ENCODE assay signal across 12 cellular contexts in genomic region chr20:46349742-46350056, GRCh38. TPM values are rescaled to one million over a fixed set of nuclear protein-coding genes. Genes with fewer than 3 reads are reported as not detected.
A peak's percentile ranks its signal among the peaks of the same experiment; 100 is the strongest.
DNase-seq lines count a peak whose midpoint lies in the region; ATAC-seq and TF ChIP-seq lines count a peak whose summit lies in the region.
"Had no signal": no experiment of that assay in that cellular context is flagged by ENCODE, and none has a peak within 500 bp of the region (broad histone marks: within the 10 kb centered on the region; RNA-seq: fewer than 3 reads in every experiment).

No MANE protein-coding gene starts in this region.

- H3K27me3 ChIP-seq in left ventricle myocardium inferior (ENCODE audit: low read depth) (no peaks in the 10 kb centered on the region), layer of hippocampus (ENCODE audit: control insufficient read depth, insufficient read depth, low read length) (no peaks in the 10 kb centered on the region)
- H3K27me3 ChIP-seq: tibial artery had no signal

- H3K27ac ChIP-seq in left ventricle myocardium inferior (replicated peaks) (no peak overlapping the region), RWPE1 (peak overlapping the region; percentile 56), layer of hippocampus (ENCODE audit: low read depth, low read length) (peak overlapping the region; percentile 66)
- H3K27ac ChIP-seq: tibial artery had no signal

- CTCF ChIA-PET in RWPE1 (lab: Yijun Ruan, JAX) = interaction anchor here (0.6 to 5.0 kb wide), 21 partner anchors 10 to 1084 kb away, joined by 3 to 93 read pairs (median 6); partner anchors contain the start of gene CDH22

- H3K4me3 ChIP-seq in left ventricle myocardium inferior = no peak overlapping the region
- H3K4me3 ChIP-seq: tibial artery had no signal

- no peak for TF ChIP-seq POLR2A in erythroblast (IDR thresholded peaks at IDR 0.05; ENCODE audit: low read length)

- intact Hi-C loops in Right ventricle myocardium inferior (cut with DNase I) = loop anchor here (2.0 to 5.0 kb wide), 2 partner anchors 217 to 327 kb away; no protein-coding TSS in a partner anchor
- intact Hi-C loops in left ventricle myocardium inferior (cut with micrococcal nuclease) = loop anchor here (5.0 to 10.0 kb wide), 2 partner anchors 215 to 327 kb away; no protein-coding TSS in a partner anchor

- POLR2A ChIA-PET in RWPE1 (lab: Yijun Ruan, JAX; ENCODE audit: low non-redundant PET) = no interaction called here

- DNase-seq in Right ventricle myocardium inferior (ENCODE audit: missing footprints) (peak; percentile 16), left ventricle myocardium inferior (no peak), RWPE1 (ENCODE audit: low spot score) (no peak), erythroblast (lab: John Stamatoyannopoulos, UW) (no peak), NCI-H2171 (lab: John Stamatoyannopoulos, UW) (no peak), pons (ENCODE audit: low spot score) (no peak)
- DNase-seq: aorta had no signal

- H3K9me3 ChIP-seq in left ventricle myocardium inferior (replicated peaks) = no peaks in the 10 kb centered on the region
- H3K9me3 ChIP-seq: tibial artery had no signal

- TF ChIP-seq CTCF in left ventricle myocardium inferior (IDR thresholded peaks at IDR 0.05; ENCODE audit: borderline replicate concordance) = no peak
- no peak for TF ChIP-seq CTCF in RWPE1 (conservative IDR thresholded peaks at IDR 0.05; ENCODE audit: low read depth)

- ATAC-seq in Right ventricle myocardium inferior (no peak), HG02623 (IDR thresholded peaks at IDR 0.05; ENCODE audit: unreplicated experiment) (no peak)

- H3K36me3 ChIP-seq in left ventricle myocardium inferior = peaks cover 24% of the 10 kb centered on the region

- peaks cover 12% of the 10 kb centered on the region for H3K4me1 ChIP-seq in left ventricle myocardium inferior

RNA-seq across cellular contexts. Expression of gene CDH22, which starts 41.4 kb away (rescaled TPM):
- total RNA-seq in Right ventricle myocardium inferior (5.2 TPM), left ventricle myocardium inferior (2.3 TPM)
- total RNA-seq: aorta, HT1080, NCI-H460 had no signal

RNA-seq across cellular contexts. Expression of gene ELMO2, which starts 56.7 kb away (rescaled TPM):
- total RNA-seq in Right ventricle myocardium inferior (38.7 TPM), left ventricle myocardium inferior (28.5 TPM)
